In the genomic region with DNA sequence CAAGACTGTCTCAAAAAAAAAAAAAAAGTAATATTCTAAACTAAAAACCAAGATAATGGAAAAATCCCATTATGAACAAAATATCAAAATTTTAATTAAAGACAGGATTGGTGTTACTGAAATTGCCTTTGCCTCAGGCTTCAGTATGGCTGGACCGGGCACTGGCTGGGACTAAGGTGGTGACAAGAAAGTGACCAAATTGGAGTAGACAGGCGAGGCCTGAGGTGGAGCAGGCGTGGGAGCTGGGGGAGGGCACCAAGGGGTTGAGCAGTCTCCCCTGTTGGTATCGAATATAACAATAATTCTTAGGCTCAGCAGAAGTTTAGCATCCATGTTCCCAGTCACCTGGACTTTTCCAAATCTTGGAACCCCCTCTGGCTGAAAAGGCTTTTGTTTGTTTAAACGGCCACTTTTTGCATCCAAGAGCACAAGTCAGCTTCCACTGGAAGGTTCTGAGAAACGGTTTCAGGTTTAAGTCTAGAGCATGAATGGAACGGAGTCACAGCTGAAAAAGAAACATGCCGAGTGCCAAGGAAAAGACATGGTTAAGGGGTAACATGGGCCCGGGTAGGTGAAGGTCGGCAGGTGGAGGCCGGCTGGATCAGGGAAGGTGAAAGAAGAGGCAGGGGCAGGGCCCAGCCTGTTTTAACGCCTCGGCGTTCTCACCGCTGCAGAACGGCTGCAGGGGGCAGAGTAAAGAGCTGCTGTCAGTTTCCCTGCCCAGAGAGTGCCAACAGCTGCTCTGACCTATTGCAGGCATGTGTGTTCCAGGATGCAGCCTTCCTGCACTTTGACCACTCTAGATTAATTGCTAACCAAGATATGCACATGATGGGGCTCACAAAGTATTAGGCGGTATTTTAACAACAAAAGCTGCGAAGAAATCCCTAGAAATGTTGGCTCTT, we compare ENCODE assay signal across 8 cellular contexts. TPM values are rescaled to one million over a fixed set of nuclear protein-coding genes. Genes with fewer than 3 reads are reported as not detected.
DNase-seq lines count a peak whose midpoint lies in the region; ATAC-seq lines count a peak whose summit lies in the region.

No MANE protein-coding gene starts in this region.

- ATAC-seq in HG02798 (IDR thresholded peaks at IDR 0.05; ENCODE audit: poor library complexity, unreplicated experiment), result peak; percentile 64

- DNase-seq in NCI-H524 (lab: John Stamatoyannopoulos, UW) (peak; percentile 41 to 67), NCI-H524 treated with DMSO at 0.1 percent for 48 hours (lab: John Stamatoyannopoulos, UW) (no peak), NCI-H146 (lab: John Stamatoyannopoulos, UW) (peak; percentile 69), ecto neural progenitor cell (ENCODE audit: low spot score) (peak; percentile 69), lung microvascular endothelial cell (ENCODE audit: low read depth in 2 of 2) (peak; percentile 43 to 75)
- peak; percentile 33 for DNase-seq in activated CD4-positive, alpha-beta T cell treated with anti-CD3 and anti-CD28 coated beads for 1 hour
- peak; percentile 63 for DNase-seq in stimulated activated CD8-positive, alpha-beta memory T cell treated with anti-CD3 and anti-CD28 coated beads, Interleukin-4, amount 100 ng/mL, for 48 hours

RNA-seq across cellular contexts. Expression of gene CLYBL, which starts 0.8 kb away (rescaled TPM):
- 0.99 and 2.0 TPM in 2 replicates for total RNA-seq in lung microvascular endothelial cell
